Comparison of ENCODE assay signal across 10 cellular contexts in genomic region chr12:121059031-121059898, GRCh38. TPM values are rescaled to one million over a fixed set of nuclear protein-coding genes. Genes with fewer than 3 reads are reported as not detected.
DNase-seq lines count a peak whose midpoint lies in the region; ATAC-seq and TF ChIP-seq lines count a peak whose summit lies in the region.
"Had no signal": no experiment of that assay in that cellular context is flagged by ENCODE, and none has a peak within 500 bp of the region (broad histone marks: within the 10 kb centered on the region; RNA-seq: fewer than 3 reads in every experiment).

No MANE protein-coding gene starts in this region.

- H3K36me3 ChIP-seq in left ventricle myocardium inferior (no peaks in the 10 kb centered on the region), hepatocyte (replicated peaks; ENCODE audit: insufficient read depth, low read depth) (no peaks in the 10 kb centered on the region), vagina (no peaks in the 10 kb centered on the region)

- ATAC-seq in left ventricle myocardium superior (no peak), HG03571 (IDR thresholded peaks at IDR 0.05; ENCODE audit: unreplicated experiment) (peak; percentile 11)

- no peak overlapping the region for H3K4me3 ChIP-seq in left ventricle myocardium inferior
- no peak overlapping the region for H3K4me3 ChIP-seq in hepatocyte
- no peak overlapping the region for H3K4me3 ChIP-seq in vagina

- H2AFZ ChIP-seq in hepatocyte: no peak overlapping the region

- H3K27me3 ChIP-seq in left ventricle myocardium inferior (ENCODE audit: low read depth): no peaks in the 10 kb centered on the region
- H3K27me3 ChIP-seq in hepatocyte: no peaks in the 10 kb centered on the region
- no peaks in the 10 kb centered on the region for H3K27me3 ChIP-seq in vagina

- peak overlapping the region; percentile 18 for H3K4me2 ChIP-seq in hepatocyte

- no peaks in the 10 kb centered on the region for H3K9me3 ChIP-seq in left ventricle myocardium inferior (replicated peaks)
- H3K9me3 ChIP-seq in hepatocyte (ENCODE audit: low read depth): no peaks in the 10 kb centered on the region
- no peaks in the 10 kb centered on the region for H3K9me3 ChIP-seq in vagina

- WGBS in hepatocyte (ENCODE audit: low lambda C conversion rate, missing lambda C conversion rate): 87% methylated on average over 10 of the region's 10 CpGs

- TF ChIP-seq CTCF in left ventricle myocardium inferior (IDR thresholded peaks at IDR 0.05; ENCODE audit: borderline replicate concordance) (no peak), hepatocyte (IDR thresholded peaks at IDR 0.05; ENCODE audit: poor library complexity) (no peak), vagina (IDR thresholded peaks at IDR 0.05) (no peak)

- DNase-seq in left ventricle myocardium inferior: no peak
- no peak for DNase-seq in left ventricle myocardium superior
- DNase-seq in hepatocyte (ENCODE audit: low spot score): no peak
- peak in 1 of 2 donors; percentile 69 for DNase-seq in vagina (ENCODE audit: extremely low spot score in 2 of 2)
- no peak for DNase-seq in NCI-H1092 treated with DMSO at 0.1 percent for 48 hours (lab: John Stamatoyannopoulos, UW)
- no peak for DNase-seq in DMS79 (lab: John Stamatoyannopoulos, UW)
- DNase-seq in NCI-H2029 (lab: John Stamatoyannopoulos, UW): no peak

- TF ChIP-seq POLR2A in vagina (IDR thresholded peaks at IDR 0.05): no peak

- no peaks in the 10 kb centered on the region for H3K79me2 ChIP-seq in hepatocyte

- H3K9me2 ChIP-seq in hepatocyte (replicated peaks; ENCODE audit: insufficient read depth): no peaks in the 10 kb centered on the region

- H3K27ac ChIP-seq in left ventricle myocardium inferior (replicated peaks) (peak overlapping the region; percentile 72), hepatocyte (peak overlapping the region; percentile 23), vagina (peak overlapping the region; percentile 83)
- H3K27ac ChIP-seq: C4-2B had no signal

- peaks cover 5% of the 10 kb centered on the region for H3K4me1 ChIP-seq in left ventricle myocardium inferior
- H3K4me1 ChIP-seq in hepatocyte (ENCODE audit: insufficient read depth): no peaks in the 10 kb centered on the region
- peaks cover 15% of the 10 kb centered on the region for H3K4me1 ChIP-seq in vagina

- intact Hi-C loops in left ventricle myocardium inferior (cut with micrococcal nuclease): no loop called here
- intact Hi-C loops in left ventricle myocardium superior (cut with micrococcal nuclease): no loop called here
- intact Hi-C loops in vagina (cut with DNase I): no loop called here

- H4K20me1 ChIP-seq in hepatocyte (ENCODE audit: insufficient read depth, poor library complexity, severe bottlenecking): no peaks in the 10 kb centered on the region

RNA-seq across cellular contexts. Expression of gene OASL, which starts 20.2 kb away (rescaled TPM):
- total RNA-seq in left ventricle myocardium inferior (0.25 TPM), left ventricle myocardium superior (0.55 TPM), hepatocyte (0.27 and 0.52 TPM in 2 replicates), vagina (0.98 TPM)
- polyA plus RNA-seq in hepatocyte: 0.13 and 0.47 TPM in 2 replicates
- polyA plus RNA-seq: K562 had no signal

RNA-seq across cellular contexts. Expression of gene C12orf43, which starts 43.0 kb away (rescaled TPM):
- total RNA-seq in left ventricle myocardium inferior (7.6 TPM), left ventricle myocardium superior (8.7 TPM), hepatocyte (11.8 and 17.8 TPM in 2 replicates), vagina (7.4 TPM)
- polyA plus RNA-seq in hepatocyte: 9.2 and 11.3 TPM in 2 replicates

Comparison
In these comparisons a context has a peak if more than half of its experiments do, and no peak if none do; other contexts are left out.
1. H3K27ac ChIP-seq: peak in every context shown above with its lines; median percentile 83 in vagina; 72 in left ventricle myocardium inferior; 23 in hepatocyte.